ENCODE assay signal across 1 cellular context in the genomic region with DNA sequence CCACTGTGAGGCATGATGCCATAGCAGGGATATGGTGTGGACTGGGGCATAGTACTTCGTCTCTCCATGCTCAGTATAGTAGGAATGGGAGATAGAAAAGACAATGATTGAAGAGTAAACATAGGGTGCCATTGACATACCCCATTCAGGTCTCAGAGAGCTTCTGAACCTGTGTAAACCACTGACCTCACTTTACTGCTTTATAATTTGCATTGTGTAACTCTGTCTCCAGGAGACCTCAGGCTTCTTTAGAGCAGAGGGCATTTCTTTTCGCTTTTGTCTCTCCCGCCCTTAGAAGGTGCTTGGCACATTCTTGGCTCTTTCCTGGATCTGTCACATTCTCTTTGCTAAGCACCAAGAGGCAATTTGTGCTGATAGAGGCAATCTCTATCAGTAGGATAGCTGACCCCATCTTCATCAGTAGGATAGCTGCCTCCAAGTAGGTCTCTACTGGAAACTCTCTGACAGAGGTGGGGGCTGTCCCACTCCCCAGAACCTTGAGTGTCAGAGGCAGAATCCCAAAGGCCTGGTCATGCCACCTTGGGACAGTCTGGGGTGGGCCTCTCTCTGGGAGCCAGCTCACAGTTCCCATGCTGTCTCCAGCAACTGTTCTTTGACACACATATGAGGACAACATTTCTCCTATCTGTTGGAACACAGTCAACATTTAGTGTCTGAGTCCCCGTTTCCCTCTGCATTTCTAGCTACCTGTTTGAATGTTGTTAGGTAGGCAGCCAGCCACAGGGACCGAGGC.
TF ChIP-seq lines count a peak whose summit lies in the region.

No MANE protein-coding gene starts in this region.

TF ChIP-seq in GM23338, 12 proteins besides CTCF, POLR2A, EP300 and RAD21 (continued from another document):
- TF ChIP-seq, protein P1, sequence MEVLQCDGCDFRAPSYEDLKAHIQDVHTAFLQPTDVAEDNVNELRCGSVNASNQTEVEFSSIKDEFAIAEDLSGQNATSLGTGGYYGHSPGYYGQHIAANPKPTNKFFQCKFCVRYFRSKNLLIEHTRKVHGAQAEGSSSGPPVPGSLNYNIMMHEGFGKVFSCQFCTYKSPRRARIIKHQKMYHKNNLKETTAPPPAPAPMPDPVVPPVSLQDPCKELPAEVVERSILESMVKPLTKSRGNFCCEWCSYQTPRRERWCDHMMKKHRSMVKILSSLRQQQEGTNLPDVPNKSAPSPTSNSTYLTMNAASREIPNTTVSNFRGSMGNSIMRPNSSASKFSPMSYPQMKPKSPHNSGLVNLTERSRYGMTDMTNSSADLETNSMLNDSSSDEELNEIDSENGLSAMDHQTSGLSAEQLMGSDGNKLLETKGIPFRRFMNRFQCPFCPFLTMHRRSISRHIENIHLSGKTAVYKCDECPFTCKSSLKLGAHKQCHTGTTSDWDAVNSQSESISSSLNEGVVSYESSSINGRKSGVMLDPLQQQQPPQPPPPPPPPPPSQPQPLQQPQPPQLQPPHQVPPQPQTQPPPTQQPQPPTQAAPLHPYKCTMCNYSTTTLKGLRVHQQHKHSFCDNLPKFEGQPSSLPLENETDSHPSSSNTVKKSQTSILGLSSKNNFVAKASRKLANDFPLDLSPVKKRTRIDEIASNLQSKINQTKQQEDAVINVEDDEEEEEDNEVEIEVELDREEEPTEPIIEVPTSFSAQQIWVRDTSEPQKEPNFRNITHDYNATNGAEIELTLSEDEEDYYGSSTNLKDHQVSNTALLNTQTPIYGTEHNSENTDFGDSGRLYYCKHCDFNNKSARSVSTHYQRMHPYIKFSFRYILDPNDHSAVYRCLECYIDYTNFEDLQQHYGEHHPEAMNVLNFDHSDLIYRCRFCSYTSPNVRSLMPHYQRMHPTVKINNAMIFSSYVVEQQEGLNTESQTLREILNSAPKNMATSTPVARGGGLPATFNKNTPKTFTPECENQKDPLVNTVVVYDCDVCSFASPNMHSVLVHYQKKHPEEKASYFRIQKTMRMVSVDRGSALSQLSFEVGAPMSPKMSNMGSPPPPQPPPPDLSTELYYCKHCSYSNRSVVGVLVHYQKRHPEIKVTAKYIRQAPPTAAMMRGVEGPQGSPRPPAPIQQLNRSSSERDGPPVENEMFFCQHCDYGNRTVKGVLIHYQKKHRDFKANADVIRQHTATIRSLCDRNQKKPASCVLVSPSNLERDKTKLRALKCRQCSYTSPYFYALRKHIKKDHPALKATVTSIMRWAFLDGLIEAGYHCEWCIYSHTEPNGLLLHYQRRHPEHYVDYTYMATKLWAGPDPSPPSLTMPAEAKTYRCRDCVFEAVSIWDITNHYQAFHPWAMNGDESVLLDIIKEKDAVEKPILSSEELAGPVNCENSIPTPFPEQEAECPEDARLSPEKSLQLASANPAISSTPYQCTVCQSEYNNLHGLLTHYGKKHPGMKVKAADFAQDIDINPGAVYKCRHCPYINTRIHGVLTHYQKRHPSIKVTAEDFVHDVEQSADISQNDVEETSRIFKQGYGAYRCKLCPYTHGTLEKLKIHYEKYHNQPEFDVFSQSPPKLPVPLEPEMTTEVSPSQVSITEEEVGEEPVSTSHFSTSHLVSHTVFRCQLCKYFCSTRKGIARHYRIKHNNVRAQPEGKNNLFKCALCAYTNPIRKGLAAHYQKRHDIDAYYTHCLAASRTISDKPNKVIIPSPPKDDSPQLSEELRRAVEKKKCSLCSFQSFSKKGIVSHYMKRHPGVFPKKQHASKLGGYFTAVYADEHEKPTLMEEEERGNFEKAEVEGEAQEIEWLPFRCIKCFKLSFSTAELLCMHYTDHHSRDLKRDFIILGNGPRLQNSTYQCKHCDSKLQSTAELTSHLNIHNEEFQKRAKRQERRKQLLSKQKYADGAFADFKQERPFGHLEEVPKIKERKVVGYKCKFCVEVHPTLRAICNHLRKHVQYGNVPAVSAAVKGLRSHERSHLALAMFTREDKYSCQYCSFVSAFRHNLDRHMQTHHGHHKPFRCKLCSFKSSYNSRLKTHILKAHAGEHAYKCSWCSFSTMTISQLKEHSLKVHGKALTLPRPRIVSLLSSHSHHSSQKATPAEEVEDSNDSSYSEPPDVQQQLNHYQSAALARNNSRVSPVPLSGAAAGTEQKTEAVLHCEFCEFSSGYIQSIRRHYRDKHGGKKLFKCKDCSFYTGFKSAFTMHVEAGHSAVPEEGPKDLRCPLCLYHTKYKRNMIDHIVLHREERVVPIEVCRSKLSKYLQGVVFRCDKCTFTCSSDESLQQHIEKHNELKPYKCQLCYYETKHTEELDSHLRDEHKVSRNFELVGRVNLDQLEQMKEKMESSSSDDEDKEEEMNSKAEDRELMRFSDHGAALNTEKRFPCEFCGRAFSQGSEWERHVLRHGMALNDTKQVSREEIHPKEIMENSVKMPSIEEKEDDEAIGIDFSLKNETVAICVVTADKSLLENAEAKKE (CRISPR knock-in tag; IDR thresholded peaks at IDR 0.05): no peak
- TF ChIP-seq, protein P2, sequence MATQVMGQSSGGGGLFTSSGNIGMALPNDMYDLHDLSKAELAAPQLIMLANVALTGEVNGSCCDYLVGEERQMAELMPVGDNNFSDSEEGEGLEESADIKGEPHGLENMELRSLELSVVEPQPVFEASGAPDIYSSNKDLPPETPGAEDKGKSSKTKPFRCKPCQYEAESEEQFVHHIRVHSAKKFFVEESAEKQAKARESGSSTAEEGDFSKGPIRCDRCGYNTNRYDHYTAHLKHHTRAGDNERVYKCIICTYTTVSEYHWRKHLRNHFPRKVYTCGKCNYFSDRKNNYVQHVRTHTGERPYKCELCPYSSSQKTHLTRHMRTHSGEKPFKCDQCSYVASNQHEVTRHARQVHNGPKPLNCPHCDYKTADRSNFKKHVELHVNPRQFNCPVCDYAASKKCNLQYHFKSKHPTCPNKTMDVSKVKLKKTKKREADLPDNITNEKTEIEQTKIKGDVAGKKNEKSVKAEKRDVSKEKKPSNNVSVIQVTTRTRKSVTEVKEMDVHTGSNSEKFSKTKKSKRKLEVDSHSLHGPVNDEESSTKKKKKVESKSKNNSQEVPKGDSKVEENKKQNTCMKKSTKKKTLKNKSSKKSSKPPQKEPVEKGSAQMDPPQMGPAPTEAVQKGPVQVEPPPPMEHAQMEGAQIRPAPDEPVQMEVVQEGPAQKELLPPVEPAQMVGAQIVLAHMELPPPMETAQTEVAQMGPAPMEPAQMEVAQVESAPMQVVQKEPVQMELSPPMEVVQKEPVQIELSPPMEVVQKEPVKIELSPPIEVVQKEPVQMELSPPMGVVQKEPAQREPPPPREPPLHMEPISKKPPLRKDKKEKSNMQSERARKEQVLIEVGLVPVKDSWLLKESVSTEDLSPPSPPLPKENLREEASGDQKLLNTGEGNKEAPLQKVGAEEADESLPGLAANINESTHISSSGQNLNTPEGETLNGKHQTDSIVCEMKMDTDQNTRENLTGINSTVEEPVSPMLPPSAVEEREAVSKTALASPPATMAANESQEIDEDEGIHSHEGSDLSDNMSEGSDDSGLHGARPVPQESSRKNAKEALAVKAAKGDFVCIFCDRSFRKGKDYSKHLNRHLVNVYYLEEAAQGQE (IDR thresholded peaks at IDR 0.05; ENCODE audit: unreplicated experiment): no peak
- TF ChIP-seq, protein P3, sequence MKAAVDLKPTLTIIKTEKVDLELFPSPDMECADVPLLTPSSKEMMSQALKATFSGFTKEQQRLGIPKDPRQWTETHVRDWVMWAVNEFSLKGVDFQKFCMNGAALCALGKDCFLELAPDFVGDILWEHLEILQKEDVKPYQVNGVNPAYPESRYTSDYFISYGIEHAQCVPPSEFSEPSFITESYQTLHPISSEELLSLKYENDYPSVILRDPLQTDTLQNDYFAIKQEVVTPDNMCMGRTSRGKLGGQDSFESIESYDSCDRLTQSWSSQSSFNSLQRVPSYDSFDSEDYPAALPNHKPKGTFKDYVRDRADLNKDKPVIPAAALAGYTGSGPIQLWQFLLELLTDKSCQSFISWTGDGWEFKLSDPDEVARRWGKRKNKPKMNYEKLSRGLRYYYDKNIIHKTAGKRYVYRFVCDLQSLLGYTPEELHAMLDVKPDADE (IDR thresholded peaks at IDR 0.05): no peak
- TF ChIP-seq EZH2phosphoT487 (IDR thresholded peaks at IDR 0.05; ENCODE audit: unreplicated experiment): no peak
